Comparison of ENCODE assay signal across 15 cellular contexts in genomic region chr7:50837965-50838364, GRCh38. TPM values are rescaled to one million over a fixed set of nuclear protein-coding genes. Genes with fewer than 3 reads are reported as not detected.
A peak's percentile ranks its signal among the peaks of the same experiment; 100 is the strongest.
DNase-seq lines count a peak whose midpoint lies in the region; ATAC-seq and TF ChIP-seq lines count a peak whose summit lies in the region.
"Had no signal": no experiment of that assay in that cellular context is flagged by ENCODE, and none has a peak within 500 bp of the region (broad histone marks: within the 10 kb centered on the region; RNA-seq: fewer than 3 reads in every experiment).

No MANE protein-coding gene starts in this region.

- no peak overlapping the region for H3K9ac ChIP-seq in neuronal stem cell (ENCODE audit: low read depth, low read length, poor library complexity)

- H2BK12ac ChIP-seq in neuronal stem cell (ENCODE audit: low read length) = no peak overlapping the region

- peaks cover 66% of the 10 kb centered on the region for H3K4me1 Mint-ChIP-seq in Calu3 (ENCODE audit: low read depth, unreplicated experiment)
- H3K4me1 Mint-ChIP-seq: CD4-positive, CD25-positive, alpha-beta regulatory T cell had no signal

- WGBS in neuronal stem cell (ENCODE audit: extremely low coverage in 2 of 2, insufficient read length in 2 of 2, insufficient replicate concordance in 1 of 2), 2 donors = no CpG with 5 or more reads among the region's 11 CpGs

- H3K4me3 ChIP-seq in MG63 = no peak overlapping the region
- H3K4me3 ChIP-seq in cardiac fibroblast (replicated peaks in 1 of 2; ENCODE audit: low read depth in 2 of 2, low read length in 2 of 2) = no peak overlapping the region
- H3K4me3 ChIP-seq in neuronal stem cell (ENCODE audit: low read length in 2 of 2) = no peak overlapping the region
- H3K4me3 ChIP-seq: body of pancreas, heart left ventricle had no signal

- no peak overlapping the region for H3K27ac ChIP-seq in neuronal stem cell (replicated peaks; ENCODE audit: low read length)
- H3K27ac ChIP-seq: body of pancreas had no signal

- H3K36me3 Mint-ChIP-seq in Calu3 (ENCODE audit: insufficient read depth, unreplicated experiment) = peaks cover 7% of the 10 kb centered on the region
- H3K36me3 Mint-ChIP-seq: CD4-positive, CD25-positive, alpha-beta regulatory T cell had no signal

- no peak overlapping the region for H3K4me3 Mint-ChIP-seq in Calu3 (ENCODE audit: low read depth, unreplicated experiment)
- H3K4me3 Mint-ChIP-seq: CD4-positive, CD25-positive, alpha-beta regulatory T cell had no signal

- H2BK15ac ChIP-seq in neuronal stem cell (ENCODE audit: low read length) = no peak overlapping the region

- no peaks in the 10 kb centered on the region for H3K27me3 Mint-ChIP-seq in Calu3 (ENCODE audit: unreplicated experiment)

- H3K18ac ChIP-seq in neuronal stem cell (ENCODE audit: low read length) = no peak overlapping the region

- H3K9me3 ChIP-seq in MG63 (no peaks in the 10 kb centered on the region; the same call in none of the 2 replicates), neuronal stem cell (replicated peaks in 1 of 2; ENCODE audit: control insufficient read depth in 2 of 2, insufficient read depth in 1 of 2, low read depth in 1 of 2, low read length in 2 of 2) (no peaks in the 10 kb centered on the region)
- H3K9me3 ChIP-seq: body of pancreas, heart left ventricle had no signal

- no peak overlapping the region for H2BK120ac ChIP-seq in neuronal stem cell (ENCODE audit: low read depth, low read length)

- no peak overlapping the region for H2AK5ac ChIP-seq in neuronal stem cell (ENCODE audit: low read depth, low read length)

- H2AFZ ChIP-seq in neuronal stem cell (ENCODE audit: low read length) = peak overlapping the region; percentile 51

- DNase-seq in Calu3 (peak; percentile 49), MG63 (peak; percentile 65), cardiac fibroblast (ENCODE audit: low read depth in 2 of 2) (peak; percentile 44 to 98), neuronal stem cell (ENCODE audit: low spot score) (no peak), NCI-H2081 treated with DMSO at 0.1 percent for 48 hours (lab: John Stamatoyannopoulos, UW) (no peak)
- DNase-seq in activated CD4-positive, alpha-beta T cell treated with anti-CD3 and anti-CD28 coated beads for 4 hours = no peak
- DNase-seq: activated gamma-delta T cell; body of pancreas; CD4-positive, CD25-positive, alpha-beta regulatory T cell; GF-D8; heart left ventricle; kidney glomerular epithelial cell had no signal

- intact Hi-C loops in Calu3 (cut with micrococcal nuclease; ENCODE audit: unreplicated experiment) = no loop called here

- TF ChIP-seq CTCF in Calu3 (IDR thresholded peaks at IDR 0.05; ENCODE audit: unreplicated experiment) = no peak
- TF ChIP-seq CTCF in cardiac fibroblast (IDR thresholded peaks at IDR 0.05; ENCODE audit: low read depth, low read length) = no peak

- H3K36me3 ChIP-seq in MG63 = no peaks in the 10 kb centered on the region
- H3K36me3 ChIP-seq in neuronal stem cell (replicated peaks in 1 of 2; ENCODE audit: control insufficient read depth in 2 of 2, insufficient read depth in 2 of 2, low read length in 2 of 2) = no peaks in the 10 kb centered on the region
- H3K36me3 ChIP-seq: heart left ventricle had no signal

- no peak overlapping the region for H3K4me2 ChIP-seq in neuronal stem cell (ENCODE audit: insufficient read depth, low read length, poor library complexity, severe bottlenecking)

- no peak overlapping the region for H4K8ac ChIP-seq in neuronal stem cell (ENCODE audit: low read depth, low read length)

- no peaks in the 10 kb centered on the region for H3K4me1 ChIP-seq in neuronal stem cell (ENCODE audit: control insufficient read depth in 2 of 2, insufficient read depth in 1 of 2, low read depth in 1 of 2, low read length in 2 of 2)
- H3K4me1 ChIP-seq: body of pancreas had no signal

- no TSS peak for BruUV-seq in Calu3 (replicated peaks; lab: Mats Ljungman, UMichigan)

- no peaks in the 10 kb centered on the region for H3K79me1 ChIP-seq in neuronal stem cell (ENCODE audit: low read depth, low read length)

- H3K27ac Mint-ChIP-seq in Calu3 (ENCODE audit: unreplicated experiment) = peak overlapping the region; percentile 71
- H3K27ac Mint-ChIP-seq: CD4-positive, CD25-positive, alpha-beta regulatory T cell; progenitor cell of endocrine pancreas had no signal

- H3K23ac ChIP-seq in neuronal stem cell (ENCODE audit: low read depth, low read length, poor library complexity) = no peak overlapping the region

- peaks cover 9% of the 10 kb centered on the region for H3K9me3 Mint-ChIP-seq in Calu3 (ENCODE audit: low read depth, unreplicated experiment)

- H3K27me3 ChIP-seq in MG63 (no peaks in the 10 kb centered on the region), neuronal stem cell (ENCODE audit: control insufficient read depth in 3 of 3, insufficient read depth in 3 of 3, low read depth in 1 of 3, low read length in 3 of 3) (no peaks in the 10 kb centered on the region)
- H3K27me3 ChIP-seq: body of pancreas, heart left ventricle had no signal

- no peak overlapping the region for H3K14ac ChIP-seq in neuronal stem cell (ENCODE audit: low read length)

- H4K91ac ChIP-seq in neuronal stem cell (ENCODE audit: low read depth, low read length, poor library complexity) = no peak overlapping the region

- CTCF ChIA-PET in Calu3 (lab: Charles Lee) = interaction anchor here (0.6 to 1.1 kb wide), 7 partner anchors 10 to 325 kb away, joined by 3 to 5 read pairs (median 3); no protein-coding TSS in a partner anchor

- no peak overlapping the region for H3K4ac ChIP-seq in neuronal stem cell (ENCODE audit: low read length)

- ATAC-seq in GM18861 (IDR thresholded peaks at IDR 0.05; ENCODE audit: unreplicated experiment) (no peak), GM18870 (IDR thresholded peaks at IDR 0.05; ENCODE audit: unreplicated experiment) (no peak)
- ATAC-seq: body of pancreas had no signal

- no peak overlapping the region for H2BK5ac ChIP-seq in neuronal stem cell (ENCODE audit: low read length)

RNA-seq across cellular contexts. Expression of gene GRB10, which starts 55.3 kb away (rescaled TPM):
- 86.2 and 90.6 TPM in 2 replicates for total RNA-seq in Calu3 (2022)
- 27.5 and 33.1 TPM in 2 replicates for total RNA-seq in MG63 (2014; rRNA removed; shearing (Covaris generic); ENCODE audit: low replicate concordance)
- polyA plus RNA-seq in neuronal stem cell (2013, experiment 1 of 2) = 55.9 TPM
- polyA plus RNA-seq in neuronal stem cell (2013, experiment 2 of 2) = 55.2 TPM

Comparison
In these comparisons a context has a peak if more than half of its experiments do, and no peak if none do; other contexts are left out.
1. DNase-seq: peak in Calu3 (single experiment), MG63 (single experiment) and cardiac fibroblast (2 of 2); none in neuronal stem cell (single experiment), NCI-H2081 treated with DMSO at 0.1 percent for 48 hours (single experiment) and activated CD4-positive, alpha-beta T cell treated with anti-CD3 and anti-CD28 coated beads for 4 hours (0 of 2).